ENCODE assay signal across 8 cellular contexts in the genomic region with DNA sequence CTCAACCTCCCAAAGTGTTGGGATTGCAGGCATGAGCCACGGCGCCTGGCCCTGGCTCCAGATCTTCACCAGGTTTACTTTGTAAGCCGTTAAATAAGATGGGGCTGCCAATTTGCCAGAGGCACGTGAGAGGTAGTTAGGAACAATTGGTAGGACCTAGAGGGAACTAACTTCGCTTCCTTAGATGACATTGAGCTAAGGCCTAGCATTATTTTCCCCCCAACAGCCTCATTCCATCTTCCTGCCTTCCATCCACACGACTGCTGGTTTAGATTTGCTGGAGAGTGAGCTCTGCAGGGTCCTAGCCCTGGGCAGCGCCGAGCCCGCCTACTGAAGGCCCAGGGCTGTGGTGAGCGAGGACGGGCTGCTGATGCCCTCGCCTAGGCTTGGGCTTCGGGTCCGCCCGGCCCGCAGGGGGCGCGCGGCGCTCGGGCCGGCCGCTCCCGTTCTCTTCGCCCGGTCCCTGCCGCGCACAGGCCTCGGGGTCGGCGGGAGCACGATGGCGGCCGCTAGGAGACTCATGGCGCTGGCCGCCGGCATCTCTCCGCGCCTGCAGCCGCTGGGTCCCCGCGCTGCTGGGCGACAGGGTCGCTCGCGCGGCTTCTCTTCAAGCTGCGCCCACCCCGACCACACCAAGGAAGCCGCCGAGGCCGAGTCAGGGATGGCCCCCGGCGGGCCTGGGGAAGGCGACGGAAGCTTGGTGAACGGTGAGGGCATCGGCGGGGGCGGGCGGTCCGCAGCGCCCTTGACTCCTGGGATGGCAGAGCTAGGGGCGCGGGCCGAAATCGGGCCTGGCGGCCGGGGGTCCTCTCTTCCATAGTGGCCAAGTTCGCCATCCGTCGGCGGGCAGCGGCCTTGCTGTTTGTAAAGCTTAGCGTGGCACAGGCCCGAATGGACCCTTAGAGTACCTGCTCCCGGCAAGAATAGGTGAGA. TPM values are rescaled to one million over a fixed set of nuclear protein-coding genes. Genes with fewer than 3 reads are reported as not detected.
A peak's percentile ranks its signal among the peaks of the same experiment; 100 is the strongest.
DNase-seq lines count a peak whose midpoint lies in the region; ATAC-seq, FAIRE-seq and TF ChIP-seq lines count a peak whose summit lies in the region.

No MANE protein-coding gene starts in this region.

- H3K4me1 Mint-ChIP-seq in activated CD8-positive, alpha-beta T cell treated with anti-CD3 and anti-CD28 coated beads for 36 hours (ENCODE audit: low read depth) = peaks cover 28% of the 10 kb centered on the region
- H3K4me1 Mint-ChIP-seq in memory B cell = peaks cover 20% of the 10 kb centered on the region

- TF ChIP-seq CTCF in C4-2B (conservative IDR thresholded peaks at IDR 0.05) = peak; percentile 97
- peak; percentile 82 for TF ChIP-seq CTCF in activated CD8-positive, alpha-beta T cell treated with anti-CD3 and anti-CD28 coated beads for 36 hours (IDR thresholded peaks at IDR 0.05)

- H3K4me3 Mint-ChIP-seq in activated CD8-positive, alpha-beta T cell treated with anti-CD3 and anti-CD28 coated beads for 36 hours = peak overlapping the region; percentile 92
- peak overlapping the region; percentile 88 for H3K4me3 Mint-ChIP-seq in memory B cell

- H3K27ac ChIP-seq in C4-2B = peak overlapping the region; percentile 92

- intact Hi-C loops in activated CD8-positive, alpha-beta T cell treated with anti-CD3 and anti-CD28 coated beads for 36 hours (cut with micrococcal nuclease) = no loop called here

- H3K9me3 Mint-ChIP-seq in activated CD8-positive, alpha-beta T cell treated with anti-CD3 and anti-CD28 coated beads for 36 hours = peaks cover 3% of the 10 kb centered on the region
- H3K9me3 Mint-ChIP-seq in memory B cell = no peaks in the 10 kb centered on the region

- no peaks in the 10 kb centered on the region for H3K27me3 Mint-ChIP-seq in activated CD8-positive, alpha-beta T cell treated with anti-CD3 and anti-CD28 coated beads for 36 hours
- H3K27me3 Mint-ChIP-seq in memory B cell = no peaks in the 10 kb centered on the region

- peaks cover 45% of the 10 kb centered on the region for H3K36me3 Mint-ChIP-seq in activated CD8-positive, alpha-beta T cell treated with anti-CD3 and anti-CD28 coated beads for 36 hours (ENCODE audit: low read depth)
- peaks cover 15% of the 10 kb centered on the region for H3K36me3 Mint-ChIP-seq in memory B cell

- DNase-seq in GM19239 (ENCODE audit: insufficient read length, low spot score) (peak; percentile 96), NCI-H69 (lab: John Stamatoyannopoulos, UW) (peak; percentile 88), memory B cell (ENCODE audit: low spot score in 2 of 2) (peak; percentile 73 to 77)
- DNase-seq in activated CD8-positive, alpha-beta T cell treated with anti-CD3 and anti-CD28 coated beads for 36 hours = peak; percentile 80
- DNase-seq in effector CD8-positive, alpha-beta T cell (lab: John Stamatoyannopoulos, UW) = peak; percentile 64
- DNase-seq in stimulated activated CD8-positive, alpha-beta memory T cell treated with anti-CD3 and anti-CD28 coated beads, Interleukin-12 subunit alpha, Interleukin-12 subunit beta, amount 100 ng/mL, for 24 hours (ENCODE audit: extremely low read depth) = peak; percentile 37

- POLR2A ChIA-PET in activated CD8-positive, alpha-beta T cell treated with anti-CD3 and anti-CD28 coated beads for 36 hours (lab: Charles Lee) = interaction anchor here (0.7 to 3.2 kb wide), 16 partner anchors 9 to 416 kb away, joined by 3 to 23 read pairs (median 4); a partner anchor contains a TSS

- peak; percentile 85 for ATAC-seq in HG03442 (IDR thresholded peaks at IDR 0.05; ENCODE audit: unreplicated experiment)
- ATAC-seq in activated CD8-positive, alpha-beta T cell treated with anti-CD3 and anti-CD28 coated beads for 36 hours = peak; percentile 98
- peak; percentile 98 for ATAC-seq in memory B cell (ENCODE audit: low read depth)

- FAIRE-seq in GM19239 (lab: Jason Lieb, UNC) = peak; percentile 87

- CTCF ChIA-PET in activated CD8-positive, alpha-beta T cell treated with anti-CD3 and anti-CD28 coated beads for 36 hours (lab: Charles Lee) = interaction anchor here (0.6 to 3.6 kb wide), 33 partner anchors 9 to 430 kb away, joined by 3 to 47 read pairs (median 4); a partner anchor contains a TSS

- peak overlapping the region; percentile 95 for H3K27ac Mint-ChIP-seq in activated CD8-positive, alpha-beta T cell treated with anti-CD3 and anti-CD28 coated beads for 36 hours
- H3K27ac Mint-ChIP-seq in memory B cell = peak overlapping the region; percentile 85

RNA-seq across cellular contexts. Expression of a gene that starts 21.9 kb away (rescaled TPM):
- 10 to 100 TPM; 81.5 to 84.2 TPM for total RNA-seq in activated CD8-positive, alpha-beta T cell treated with anti-CD3 and anti-CD28 coated beads for 36 hours

RNA-seq across cellular contexts. Expression of a gene that starts 43.1 kb away (rescaled TPM):
- total RNA-seq in activated CD8-positive, alpha-beta T cell treated with anti-CD3 and anti-CD28 coated beads for 36 hours = 100 to 1,000 TPM; 106 to 113 TPM

Comparison
In these comparisons a context has a peak if more than half of its experiments do, and no peak if none do; other contexts are left out.
1. Peak in every context shown above with its lines: DNase-seq, ATAC-seq and H3K27ac ChIP-seq.
2. DNase-seq: peak in every context shown above with its lines; median percentile 96 in GM19239; 88 in NCI-H69; 80 in activated CD8-positive, alpha-beta T cell treated with anti-CD3 and anti-CD28 coated beads for 36 hours; 75 in memory B cell; 64 in effector CD8-positive, alpha-beta T cell; 37 in stimulated activated CD8-positive, alpha-beta memory T cell treated with anti-CD3 and anti-CD28 coated beads, Interleukin-12 subunit alpha, Interleukin-12 subunit beta, amount 100 ng/mL, for 24 hours.